ENCODE assay signal across 14 cellular contexts in the genomic region with DNA sequence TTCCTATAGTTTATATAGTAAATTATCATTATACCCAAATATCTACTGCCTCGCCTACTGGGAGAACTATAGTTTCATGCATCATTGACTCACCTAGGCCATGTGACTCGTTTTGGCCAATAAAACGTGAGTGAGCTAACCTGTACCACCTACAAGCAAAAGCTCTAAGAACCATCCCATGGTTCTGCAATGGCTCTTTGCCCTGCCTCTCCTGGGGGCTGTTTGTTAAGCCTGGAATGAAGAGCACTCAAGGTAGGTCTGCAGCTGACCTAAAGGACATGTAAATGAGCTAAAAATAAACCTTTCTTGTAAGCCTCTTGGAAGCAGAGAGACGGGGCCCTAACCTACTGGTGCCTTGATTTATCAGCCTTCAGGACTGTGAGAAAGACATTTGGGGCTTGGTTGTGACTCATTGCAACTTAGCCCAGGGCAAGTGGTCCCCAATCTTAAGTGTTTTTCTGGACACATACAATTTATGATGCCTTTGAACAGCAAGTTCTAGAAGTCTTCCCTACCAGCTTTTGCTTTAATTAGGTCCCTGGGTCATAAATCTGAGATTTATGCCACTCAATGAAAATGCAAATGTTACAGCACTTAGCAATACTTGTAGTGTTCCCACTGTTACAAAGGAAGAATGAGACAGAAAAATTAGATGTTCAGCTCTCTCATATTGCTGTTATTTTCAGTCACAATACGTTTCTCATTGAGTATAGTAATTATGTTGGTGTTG.
DNase-seq lines count a peak whose midpoint lies in the region; ATAC-seq, FAIRE-seq and TF ChIP-seq lines count a peak whose summit lies in the region.
"Had no signal": no experiment of that assay in that cellular context is flagged by ENCODE, and none has a peak within 500 bp of the region (broad histone marks: within the 10 kb centered on the region; RNA-seq: fewer than 3 reads in every experiment).

No MANE protein-coding gene starts in this region.

- no peak overlapping the region for H3K14ac ChIP-seq in trophoblast cell (ENCODE audit: low read length)

- no peak overlapping the region for H2BK5ac ChIP-seq in trophoblast cell (ENCODE audit: low read depth, low read length, poor library complexity)

- H4K12ac ChIP-seq in trophoblast cell (ENCODE audit: low read depth, low read length), result no peak overlapping the region

- H3K27ac Mint-ChIP-seq in GM23338, result no peak overlapping the region
- H3K27ac Mint-ChIP-seq in HFFc6, result no peak overlapping the region
- H3K27ac Mint-ChIP-seq: CD8-positive, alpha-beta T cell had no signal

- DNase-seq in GM23338 (ENCODE audit: low spot score) (no peak), HEK293T (ENCODE audit: extremely low spot score) (no peak), K562 (ENCODE audit: extremely low read depth in 1 of 4, low spot score in 3 of 4) (no peak), renal cortical epithelial cell (ENCODE audit: low read depth) (peak; percentile 37), HFFc6 (no peak), trophoblast cell (no peak)
- DNase-seq: BE2C; CD8-positive, alpha-beta T cell; H9; NCI-H1694 treated with DMSO at 0.1 percent for 48 hours; NCI-H2171 treated with DMSO at 0.1 percent for 48 hours; NCI-H748 treated with DMSO at 0.1 percent for 48 hours had no signal

- BruUV-seq in K562 (replicated peaks; lab: Mats Ljungman, UMichigan), result no TSS peak

- H3K4me2 ChIP-seq in GM23338, result no peak overlapping the region
- H3K4me2 ChIP-seq in K562 (ENCODE audit: insufficient read depth, low read length), result no peak overlapping the region
- H3K4me2 ChIP-seq in trophoblast cell (ENCODE audit: low read length), result no peak overlapping the region

- no peak for TF ChIP-seq CTCF in GM23338 (conservative IDR thresholded peaks at IDR 0.05; ENCODE audit: low read depth in 2 of 2)
- TF ChIP-seq CTCF in K562 (IDR thresholded peaks at IDR 0.05 in 2 of 3, conservative IDR thresholded peaks at IDR 0.05 in 1 of 3; ENCODE audit: insufficient read depth in 2 of 3, low read depth in 1 of 3, low read length in 3 of 3), result no peak
- no peak for TF ChIP-seq CTCF in HFFc6 (IDR thresholded peaks at IDR 0.05)

- no peak for TF ChIP-seq RAD21 in K562 (CRISPR knock-in tag; conservative IDR thresholded peaks at IDR 0.05 in 1 of 2, IDR thresholded peaks at IDR 0.05 in 1 of 2)

- H3F3A ChIP-seq in GM23338 (replicated peaks; ENCODE audit: low read depth), result no peaks in the 10 kb centered on the region

- no peak overlapping the region for H2AK5ac ChIP-seq in trophoblast cell (ENCODE audit: low read length)

- in situ Hi-C loops in K562 (cut with MboI), result no loop called here

- H3K4me1 ChIP-seq in GM23338 (ENCODE audit: insufficient read depth) (no peaks in the 10 kb centered on the region), K562 (replicated peaks in 1 of 2; ENCODE audit: control insufficient read depth in 2 of 2, insufficient read depth in 2 of 2, low read length in 2 of 2) (peaks cover 0 to 13% of the 10 kb centered on the region in 2 experiments; a peak in 2 of 5 replicates), trophoblast cell (ENCODE audit: control insufficient read depth in 1 of 2, insufficient read depth in 2 of 2, low read length in 2 of 2) (peaks cover under 1 to 3% of the 10 kb centered on the region in 2 experiments)
- H3K4me1 ChIP-seq: BE2C had no signal

- no peak for TF ChIP-seq EP300 in K562 (IDR thresholded peaks at IDR 0.05; ENCODE audit: low read length)

- H3K4ac ChIP-seq in trophoblast cell (ENCODE audit: low read depth, low read length), result no peak overlapping the region

- no peaks in the 10 kb centered on the region for H3K27me3 Mint-ChIP-seq in GM23338 (ENCODE audit: insufficient read depth, low read depth, poor library complexity)
- H3K27me3 Mint-ChIP-seq in HFFc6 (ENCODE audit: insufficient read depth), result no peaks in the 10 kb centered on the region

- no peak overlapping the region for H2BK12ac ChIP-seq in trophoblast cell (ENCODE audit: low read length)

- no peaks in the 10 kb centered on the region; the same call in 1 of the 2 replicates for H3K9me2 ChIP-seq in GM23338 (ENCODE audit: insufficient read depth)

- no peak overlapping the region for H3K23ac ChIP-seq in trophoblast cell (ENCODE audit: low read length)

- peaks cover 1% of the 10 kb centered on the region for H3K79me1 ChIP-seq in trophoblast cell (ENCODE audit: low read length)

- ATAC-seq in GM23338 (peak; percentile 41; the same call in 2 of the 3 replicates), K562 (no peak), HG03025 (IDR thresholded peaks at IDR 0.05; ENCODE audit: low FRiP score, unreplicated experiment) (no peak)
- ATAC-seq: CD8-positive, alpha-beta T cell had no signal

- 0 out of 2 replicates have a peak, but pooled peaks cover 2% of the 10 kb centered on the region for H4K20me1 ChIP-seq in GM23338 (replicated peaks; ENCODE audit: insufficient read depth)
- H4K20me1 ChIP-seq in K562 (replicated peaks; ENCODE audit: control insufficient read depth, insufficient read depth, low read length), result no peaks in the 10 kb centered on the region

- H4K8ac ChIP-seq in trophoblast cell (ENCODE audit: low read depth, low read length), result no peak overlapping the region

- WGBS in K562 (ENCODE audit: insufficient coverage, low coverage, missing lambda C conversion rate), result 29% methylated on average over 5 of the region's 5 CpGs
- WGBS in trophoblast cell (ENCODE audit: extremely low coverage, insufficient coverage, insufficient read length), result no CpG with 5 or more reads among the region's 5 CpGs

- H3K9me3 Mint-ChIP-seq in GM23338 (no peaks in the 10 kb centered on the region), HFFc6 (no peaks in the 10 kb centered on the region; the same call in 1 of the 2 replicates)
- H3K9me3 Mint-ChIP-seq: CD8-positive, alpha-beta T cell; H9 had no signal

- no peak overlapping the region for H2BK120ac ChIP-seq in trophoblast cell (ENCODE audit: insufficient read depth, low read length, poor library complexity)

- H3K9me3 ChIP-seq in K562 (replicated peaks; ENCODE audit: control insufficient read depth, insufficient read depth, low read depth, low read length), result no peaks in the 10 kb centered on the region
- no peaks in the 10 kb centered on the region for H3K9me3 ChIP-seq in trophoblast cell (ENCODE audit: insufficient read depth, low read depth, low read length)
- H3K9me3 ChIP-seq: BE2C had no signal

- H3K18ac ChIP-seq in trophoblast cell (ENCODE audit: low read length), result no peak overlapping the region

- H3K4me3 ChIP-seq in GM23338 (no peak overlapping the region), K562 (no peak overlapping the region), trophoblast cell (ENCODE audit: low read depth, low read length) (no peak overlapping the region)

- POLR2A ChIA-PET in HEK293T (lab: Yijun Ruan, JAX) (interaction anchor here (2.9 kb wide), 1 partner anchor 112 kb away, joined by 12 read pairs; no protein-coding TSS in a partner anchor), K562 (lab: Yijun Ruan, JAX) (no interaction called here)

- no peaks in the 10 kb centered on the region for H3K36me3 Mint-ChIP-seq in GM23338 (ENCODE audit: low read depth)
- H3K36me3 Mint-ChIP-seq in HFFc6 (ENCODE audit: low read depth), result no peaks in the 10 kb centered on the region
- H3K36me3 Mint-ChIP-seq: CD8-positive, alpha-beta T cell had no signal

- H3K9ac ChIP-seq in K562 (ENCODE audit: insufficient read depth in 1 of 2, low read depth in 2 of 2, low read length in 2 of 2) (no peak overlapping the region), trophoblast cell (ENCODE audit: low read length) (no peak overlapping the region)

- H3K27ac ChIP-seq in GM23338 (ENCODE audit: low read depth) (no peak overlapping the region), K562 (ENCODE audit: extremely low read depth, low read depth, low read length) (no peak overlapping the region), trophoblast cell (ENCODE audit: low read depth, low read length) (no peak overlapping the region)

- CTCF ChIA-PET in HEK293T (lab: Yijun Ruan, JAX) (interaction anchor here (0.6 kb wide), 1 partner anchor 117 kb away, joined by 3 read pairs; no protein-coding TSS in a partner anchor), K562 (lab: Yijun Ruan, JAX; ENCODE audit: low intra/inter-chr PET ratio) (no interaction called here)

- H3K4me1 Mint-ChIP-seq in GM23338, result peaks cover 6% of the 10 kb centered on the region; the same call in 2 of the 3 replicates
- H3K4me1 Mint-ChIP-seq in HFFc6 (ENCODE audit: low read depth), result peaks cover 6% of the 10 kb centered on the region

- H3K36me3 ChIP-seq in GM23338 (ENCODE audit: insufficient read depth) (no peaks in the 10 kb centered on the region), K562 (ENCODE audit: control insufficient read depth, insufficient read depth, low read length) (no peaks in the 10 kb centered on the region), trophoblast cell (ENCODE audit: control insufficient read depth in 1 of 2, insufficient read depth in 2 of 2, low read length in 2 of 2) (no peaks in the 10 kb centered on the region)
- H3K36me3 ChIP-seq: BE2C had no signal

- H3K79me2 ChIP-seq in GM23338 (replicated peaks; ENCODE audit: insufficient read depth) (no peaks in the 10 kb centered on the region), K562 (ENCODE audit: control insufficient read depth, insufficient read depth, low read length) (no peaks in the 10 kb centered on the region), trophoblast cell (ENCODE audit: control insufficient read depth, insufficient read depth, low read length, poor library complexity) (no peaks in the 10 kb centered on the region)

- intact Hi-C loops in K562 (cut with micrococcal nuclease), result loop anchor here (10.0 kb wide), 1 partner anchor 393 kb away; no protein-coding TSS in a partner anchor

- FAIRE-seq in K562 (lab: Jason Lieb, UNC), result no peak
- FAIRE-seq: HTR-8/SVneo had no signal

- no peak overlapping the region for H3K4me3 Mint-ChIP-seq in GM23338
- H3K4me3 Mint-ChIP-seq in HFFc6, result no peak overlapping the region
- H3K4me3 Mint-ChIP-seq: CD8-positive, alpha-beta T cell; H9 had no signal

- no peaks in the 10 kb centered on the region for H3K9me1 ChIP-seq in K562 (ENCODE audit: control insufficient read depth, insufficient read depth, low read length)

- TF ChIP-seq POLR2A in K562 (conservative IDR thresholded peaks at IDR 0.05), result no peak

- H2AFZ ChIP-seq in GM23338, result no peak overlapping the region
- H2AFZ ChIP-seq in K562 (ENCODE audit: low read depth, low read length), result no peak overlapping the region
- H2AFZ ChIP-seq in trophoblast cell (ENCODE audit: insufficient read depth, low read length, poor library complexity), result no peak overlapping the region

- H3K27me3 ChIP-seq in GM23338 (ENCODE audit: insufficient read depth) (no peaks in the 10 kb centered on the region), K562 (ENCODE audit: control insufficient read depth in 2 of 2, insufficient read depth in 2 of 2, low read length in 2 of 2) (no peaks in the 10 kb centered on the region), trophoblast cell (ENCODE audit: insufficient read depth, low read length) (no peaks in the 10 kb centered on the region)
- H3K27me3 ChIP-seq: BE2C had no signal

- H4K91ac ChIP-seq in trophoblast cell (ENCODE audit: low read depth, low read length), result no peak overlapping the region
